In the genomic region with DNA sequence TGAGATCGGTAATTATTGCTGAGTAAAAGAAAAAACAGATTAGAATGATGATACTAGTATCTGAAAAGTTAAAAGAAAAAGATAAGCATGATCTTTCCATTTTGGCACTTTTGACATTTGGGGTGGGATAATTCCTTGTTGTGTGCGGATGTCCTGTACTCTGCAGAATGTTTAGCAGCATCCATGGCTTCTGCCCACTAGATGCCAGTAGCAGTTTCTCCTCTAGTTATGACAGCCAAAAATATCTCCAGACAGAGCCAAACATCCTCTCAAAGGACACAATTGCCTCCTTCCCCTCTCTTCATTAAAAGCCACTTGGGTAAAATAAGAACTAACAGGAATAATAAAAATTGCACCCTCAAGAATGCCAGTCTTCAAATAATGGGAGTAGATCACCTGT, we compare ENCODE assay signal across 23 cellular contexts.
"Had no signal": no experiment of that assay in that cellular context is flagged by ENCODE, and none has a peak within 500 bp of the region (broad histone marks: within the 10 kb centered on the region; RNA-seq: fewer than 3 reads in every experiment).

No MANE protein-coding gene starts in this region.

- H3K9me3 ChIP-seq: stomach had no signal

- H3K27me3 ChIP-seq: foreskin keratinocyte, stomach had no signal

- H3K4me2 ChIP-seq: smooth muscle cell had no signal

- H3K4me1 ChIP-seq: foreskin keratinocyte, stomach had no signal

- FAIRE-seq: colon, islet of Langerhans had no signal

- H3K4me3 ChIP-seq: dorsolateral prefrontal cortex, lung, smooth muscle cell, stomach had no signal

- DNase-seq: activated CD4-positive, alpha-beta T cell treated with anti-CD3 and anti-CD28 coated beads for 36 hours; activated CD8-positive, alpha-beta T cell treated with anti-CD3 and anti-CD28 coated beads for 36 hours; activated naive CD4-positive, alpha-beta T cell; activated naive CD8-positive, alpha-beta T cell treated with anti-CD3 and anti-CD28 coated beads for 36 hours; activated T-cell treated with anti-CD3 and anti-CD28 coated beads, Interleukin-2, amount 50 U/mL, for 1 hour; amniotic stem cell; caudate nucleus; dorsolateral prefrontal cortex; foreskin keratinocyte; hippocampal formation; left colon; midbrain; stimulated activated CD4-positive, alpha-beta T cell treated with anti-CD3 and anti-CD28 coated beads, Interleukin-4, amount 100 ng/mL, for 24 hours; stomach; trophoblast cell had no signal

- H3K27ac ChIP-seq: dorsolateral prefrontal cortex, epithelial cell of prostate, foreskin keratinocyte, stomach had no signal

- ATAC-seq: activated CD4-positive, alpha-beta T cell treated with anti-CD3 and anti-CD28 coated beads for 36 hours; activated CD8-positive, alpha-beta T cell treated with anti-CD3 and anti-CD28 coated beads for 36 hours; activated T-helper 17 cell treated with anti-CD3 and anti-CD28 coated beads, Interleukin-2, amount 50 U/mL, for 72 hours; foreskin keratinocyte; left colon; sciatic nerve; stimulated activated effector memory CD8-positive, alpha-beta T cell treated with anti-CD3 and anti-CD28 coated beads, Interleukin-12 subunit alpha, Interleukin-12 subunit beta, amount 100 ng/mL, for 72 hours had no signal

- H3K36me3 ChIP-seq: stomach had no signal
